In the genomic region with DNA sequence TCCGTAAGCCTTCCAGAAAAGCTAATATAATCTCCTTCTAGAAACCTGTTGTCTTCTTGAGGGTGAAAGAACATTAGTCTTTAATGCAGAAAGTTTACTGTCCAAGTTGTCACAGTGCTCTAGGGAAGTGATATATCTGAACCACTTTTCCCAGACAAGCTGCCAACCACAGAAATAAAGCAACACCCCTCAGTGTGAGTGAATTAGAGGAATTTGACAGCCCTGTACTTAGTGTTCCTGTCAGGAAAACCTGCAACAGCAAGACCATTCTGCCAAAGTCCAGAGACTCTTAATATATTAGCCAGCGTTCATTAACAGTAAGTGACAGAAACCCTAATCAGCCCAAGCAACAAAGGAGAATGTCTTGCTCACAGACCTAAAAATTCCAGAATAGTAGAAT, we compare ENCODE assay signal across 22 cellular contexts.
"Had no signal": no experiment of that assay in that cellular context is flagged by ENCODE, and none has a peak within 500 bp of the region (broad histone marks: within the 10 kb centered on the region; RNA-seq: fewer than 3 reads in every experiment).

No MANE protein-coding gene starts in this region.

- H3K4me2 ChIP-seq: neural progenitor cell had no signal

- H3K9ac ChIP-seq: neural progenitor cell had no signal

- H3K36me3 ChIP-seq: neural progenitor cell, ovary, right lobe of liver, uterus had no signal

- H3K27me3 Mint-ChIP-seq: dendritic cell treated with granulocyte-macrophage colony-stimulating factor and Interleukin-4, amounts not matched to agents 40 ng/mL and 50 ng/mL, for 4 days; natural killer cell treated with Interleukin-12 subunit alpha and Interleukin-12 subunit beta and Interleukin-15 and Interleukin-18, amount 100 ng/mL, for 72 hours; stimulated activated memory B cell treated with anti-CD40 and anti-IgM and Interleukin-4, amounts not matched to agents 10 μg/mL and 1 μg/mL and 100 μg/mL, for 72 hours; stimulated activated naive CD8-positive, alpha-beta T cell treated with anti-CD3 and anti-CD28 coated beads, Interleukin-15, Interleukin-2, amounts not matched to agents 100 ng/mL and 50 ng/mL, for 24 hours had no signal

- ATAC-seq: foreskin keratinocyte; left lung; natural killer cell treated with Interleukin-12 subunit alpha and Interleukin-12 subunit beta and Interleukin-15 and Interleukin-18, amount 100 ng/mL, for 72 hours; right lobe of liver; stimulated activated memory B cell treated with anti-CD40 and anti-IgM and Interleukin-4, amounts not matched to agents 10 μg/mL and 1 μg/mL and 100 μg/mL, for 72 hours had no signal

- H3K36me3 Mint-ChIP-seq: natural killer cell treated with Interleukin-12 subunit alpha and Interleukin-12 subunit beta and Interleukin-15 and Interleukin-18, amount 100 ng/mL, for 72 hours had no signal

- DNase-seq: esophagus squamous epithelium; foreskin keratinocyte; islet precursor cell; left lung; mesenchymal stem cell; midbrain; nucleus accumbens; ovary; right lobe of liver; spleen; stimulated activated CD4-positive, alpha-beta T cell treated with anti-CD3 and anti-CD28 coated beads, Interleukin-15, amount 100 ng/mL, for 24 hours; stimulated activated CD4-positive, alpha-beta T cell treated with anti-CD3 and anti-CD28 coated beads, Interleukin-1b, Interleukin-23, amount 100 ng/mL, for 48 hours; stimulated activated CD4-positive, alpha-beta T cell treated with anti-CD3 and anti-CD28 coated beads, Interleukin-4, amount 100 ng/mL, for 24 hours; tibial artery; upper lobe of left lung; uterus had no signal

- H2AFZ ChIP-seq: neural progenitor cell had no signal

- H3K9me3 Mint-ChIP-seq: dendritic cell treated with granulocyte-macrophage colony-stimulating factor and Interleukin-4, amounts not matched to agents 40 ng/mL and 50 ng/mL, for 4 days; natural killer cell treated with Interleukin-12 subunit alpha and Interleukin-12 subunit beta and Interleukin-15 and Interleukin-18, amount 100 ng/mL, for 72 hours; neural progenitor cell; stimulated activated memory B cell treated with anti-CD40 and anti-IgM and Interleukin-4, amounts not matched to agents 10 μg/mL and 1 μg/mL and 100 μg/mL, for 72 hours; stimulated activated naive CD8-positive, alpha-beta T cell treated with anti-CD3 and anti-CD28 coated beads, Interleukin-15, Interleukin-2, amounts not matched to agents 100 ng/mL and 50 ng/mL, for 24 hours had no signal

- H3K4me3 Mint-ChIP-seq: dendritic cell treated with granulocyte-macrophage colony-stimulating factor and Interleukin-4, amounts not matched to agents 40 ng/mL and 50 ng/mL, for 4 days; natural killer cell treated with Interleukin-12 subunit alpha and Interleukin-12 subunit beta and Interleukin-15 and Interleukin-18, amount 100 ng/mL, for 72 hours; neural progenitor cell; stimulated activated memory B cell treated with anti-CD40 and anti-IgM and Interleukin-4, amounts not matched to agents 10 μg/mL and 1 μg/mL and 100 μg/mL, for 72 hours; stimulated activated naive CD8-positive, alpha-beta T cell treated with anti-CD3 and anti-CD28 coated beads, Interleukin-15, Interleukin-2, amounts not matched to agents 100 ng/mL and 50 ng/mL, for 24 hours had no signal

- H3K9me3 ChIP-seq: esophagus squamous epithelium, left lung, ovary, right lobe of liver, spleen, tibial artery, upper lobe of left lung, uterus had no signal

- H3K4me1 Mint-ChIP-seq: neural progenitor cell; stimulated activated memory B cell treated with anti-CD40 and anti-IgM and Interleukin-4, amounts not matched to agents 10 μg/mL and 1 μg/mL and 100 μg/mL, for 72 hours had no signal

- H3K27me3 ChIP-seq: esophagus squamous epithelium, foreskin keratinocyte, left lung, neural progenitor cell, ovary, right lobe of liver, spleen, tibial artery, upper lobe of left lung, uterus had no signal

- H3K4me3 ChIP-seq: esophagus squamous epithelium, left lung, lung, neural progenitor cell, ovary, right lobe of liver, spleen, tibial artery, upper lobe of left lung, uterus had no signal

- H3K4me1 ChIP-seq: esophagus squamous epithelium, foreskin keratinocyte, left lung, neural progenitor cell, right lobe of liver, spleen, tibial artery, upper lobe of left lung, uterus had no signal

- H3K27ac Mint-ChIP-seq: dendritic cell treated with granulocyte-macrophage colony-stimulating factor and Interleukin-4, amounts not matched to agents 40 ng/mL and 50 ng/mL, for 4 days; natural killer cell treated with Interleukin-12 subunit alpha and Interleukin-12 subunit beta and Interleukin-15 and Interleukin-18, amount 100 ng/mL, for 72 hours; neural progenitor cell; stimulated activated memory B cell treated with anti-CD40 and anti-IgM and Interleukin-4, amounts not matched to agents 10 μg/mL and 1 μg/mL and 100 μg/mL, for 72 hours; stimulated activated naive CD8-positive, alpha-beta T cell treated with anti-CD3 and anti-CD28 coated beads, Interleukin-15, Interleukin-2, amounts not matched to agents 100 ng/mL and 50 ng/mL, for 24 hours had no signal

- H3K27ac ChIP-seq: esophagus squamous epithelium, foreskin keratinocyte, left lung, neural progenitor cell, ovary, right lobe of liver, spleen, tibial artery, upper lobe of left lung, uterus had no signal
